ENCODE assay signal across 1 cellular context in the genomic region with DNA sequence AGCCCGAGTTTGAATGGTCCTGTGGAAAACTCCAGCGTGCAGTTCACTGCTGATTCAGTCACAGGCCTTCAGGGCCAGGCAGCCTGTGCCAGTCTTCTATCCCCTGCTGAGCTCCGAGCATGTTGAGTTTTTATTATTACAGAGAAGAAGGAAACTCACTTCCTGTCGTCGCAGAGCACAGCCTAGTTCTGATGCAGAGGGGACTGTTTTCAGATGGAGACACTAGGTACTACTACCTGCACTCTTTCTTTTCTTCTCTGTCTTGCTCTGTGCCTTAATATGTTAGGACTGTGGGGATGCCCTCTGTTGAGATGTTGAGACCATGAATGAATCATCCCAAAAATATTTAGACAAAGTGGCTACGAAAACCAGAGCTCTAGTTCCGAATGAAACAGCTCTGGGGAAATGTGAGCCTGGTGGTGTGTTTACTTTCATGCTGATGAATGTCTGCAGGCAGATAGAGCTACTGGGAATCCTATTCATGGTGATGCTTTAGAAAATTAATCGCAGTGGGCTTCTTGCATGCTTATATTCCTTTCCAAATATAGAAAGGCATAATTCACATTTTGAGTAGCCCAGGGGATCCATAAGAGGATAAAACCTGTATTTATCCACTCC.
TF ChIP-seq lines count a peak whose summit lies in the region.

No MANE protein-coding gene starts in this region.

TF ChIP-seq in HEK293, 187 proteins besides CTCF, POLR2A, EP300 and RAD21 (continued from another document and continues in another):
- TF ChIP-seq, protein P1, sequence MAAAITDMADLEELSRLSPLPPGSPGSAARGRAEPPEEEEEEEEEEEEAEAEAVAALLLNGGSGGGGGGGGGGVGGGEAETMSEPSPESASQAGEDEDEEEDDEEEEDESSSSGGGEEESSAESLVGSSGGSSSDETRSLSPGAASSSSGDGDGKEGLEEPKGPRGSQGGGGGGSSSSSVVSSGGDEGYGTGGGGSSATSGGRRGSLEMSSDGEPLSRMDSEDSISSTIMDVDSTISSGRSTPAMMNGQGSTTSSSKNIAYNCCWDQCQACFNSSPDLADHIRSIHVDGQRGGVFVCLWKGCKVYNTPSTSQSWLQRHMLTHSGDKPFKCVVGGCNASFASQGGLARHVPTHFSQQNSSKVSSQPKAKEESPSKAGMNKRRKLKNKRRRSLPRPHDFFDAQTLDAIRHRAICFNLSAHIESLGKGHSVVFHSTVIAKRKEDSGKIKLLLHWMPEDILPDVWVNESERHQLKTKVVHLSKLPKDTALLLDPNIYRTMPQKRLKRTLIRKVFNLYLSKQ (tag by site-specific recombination; IDR thresholded peaks at IDR 0.05; ENCODE audit: borderline replicate concordance), result no peak
- TF ChIP-seq, protein P2, sequence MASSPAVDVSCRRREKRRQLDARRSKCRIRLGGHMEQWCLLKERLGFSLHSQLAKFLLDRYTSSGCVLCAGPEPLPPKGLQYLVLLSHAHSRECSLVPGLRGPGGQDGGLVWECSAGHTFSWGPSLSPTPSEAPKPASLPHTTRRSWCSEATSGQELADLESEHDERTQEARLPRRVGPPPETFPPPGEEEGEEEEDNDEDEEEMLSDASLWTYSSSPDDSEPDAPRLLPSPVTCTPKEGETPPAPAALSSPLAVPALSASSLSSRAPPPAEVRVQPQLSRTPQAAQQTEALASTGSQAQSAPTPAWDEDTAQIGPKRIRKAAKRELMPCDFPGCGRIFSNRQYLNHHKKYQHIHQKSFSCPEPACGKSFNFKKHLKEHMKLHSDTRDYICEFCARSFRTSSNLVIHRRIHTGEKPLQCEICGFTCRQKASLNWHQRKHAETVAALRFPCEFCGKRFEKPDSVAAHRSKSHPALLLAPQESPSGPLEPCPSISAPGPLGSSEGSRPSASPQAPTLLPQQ (tag by site-specific recombination; IDR thresholded peaks at IDR 0.05), result no peak
- TF ChIP-seq SCRT2 (tag by site-specific recombination; IDR thresholded peaks at IDR 0.05) (no peak), ZNF350 (tag by site-specific recombination; IDR thresholded peaks at IDR 0.05) (no peak), IKZF3 (tag by site-specific recombination; IDR thresholded peaks at IDR 0.05) (no peak), ZSCAN30 (tag by site-specific recombination; IDR thresholded peaks at IDR 0.05) (no peak), ZNF585B (tag by site-specific recombination; IDR thresholded peaks at IDR 0.05) (no peak), ZBTB8A (tag by site-specific recombination; IDR thresholded peaks at IDR 0.05) (no peak), ZNF416 (tag by site-specific recombination; IDR thresholded peaks at IDR 0.05) (no peak), ZNF335 (tag by site-specific recombination; conservative IDR thresholded peaks at IDR 0.05) (0 out of 2 replicates have a peak, but pooled peaks have one; percentile 25), ZNF792 (tag by site-specific recombination; IDR thresholded peaks at IDR 0.05) (no peak), GLI4 (tag by site-specific recombination; IDR thresholded peaks at IDR 0.05) (no peak), ZXDB (tag by site-specific recombination; IDR thresholded peaks at IDR 0.05) (no peak), GLI2 (tag by site-specific recombination; IDR thresholded peaks at IDR 0.05; ENCODE audit: borderline replicate concordance, low read depth) (peak; percentile 66), ZNF555 (tag by site-specific recombination; conservative IDR thresholded peaks at IDR 0.05) (no peak), ZNF654 (tag by site-specific recombination; IDR thresholded peaks at IDR 0.05; ENCODE audit: low read depth) (no peak), KLF7 (tag by site-specific recombination; IDR thresholded peaks at IDR 0.05; ENCODE audit: borderline replicate concordance) (no peak), SP7 (tag by site-specific recombination; IDR thresholded peaks at IDR 0.05) (peak; percentile 92), ZNF677 (tag by site-specific recombination; IDR thresholded peaks at IDR 0.05) (no peak), KLF10 (tag by site-specific recombination; IDR thresholded peaks at IDR 0.05) (no peak), ZNF394 (tag by site-specific recombination; IDR thresholded peaks at IDR 0.05; ENCODE audit: borderline replicate concordance) (no peak), ZNF391 (tag by site-specific recombination; IDR thresholded peaks at IDR 0.05; ENCODE audit: borderline replicate concordance, low read depth) (no peak), ZNF433 (tag by site-specific recombination; IDR thresholded peaks at IDR 0.05; ENCODE audit: low read depth) (no peak), FEZF1 (tag by site-specific recombination; IDR thresholded peaks at IDR 0.05) (0 out of 2 replicates have a peak, but pooled peaks have one; percentile 16), ZNF624 (tag by site-specific recombination; IDR thresholded peaks at IDR 0.05) (no peak), ZNF623 (tag by site-specific recombination; IDR thresholded peaks at IDR 0.05) (no peak), ZNF202 (tag by site-specific recombination; IDR thresholded peaks at IDR 0.05; ENCODE audit: borderline replicate concordance) (no peak), ZNF157 (tag by site-specific recombination; IDR thresholded peaks at IDR 0.05) (no peak), ZNF23 (tag by site-specific recombination; IDR thresholded peaks at IDR 0.05; ENCODE audit: borderline replicate concordance) (no peak), ZNF10 (tag by site-specific recombination; IDR thresholded peaks at IDR 0.05) (peak; percentile 95), ZNF133 (tag by site-specific recombination; IDR thresholded peaks at IDR 0.05) (no peak), ZNF2 (tag by site-specific recombination; IDR thresholded peaks at IDR 0.05) (0 out of 2 replicates have a peak, but pooled peaks have one; percentile 16), ZIC2 (tag by site-specific recombination; IDR thresholded peaks at IDR 0.05) (no peak; the same call in 1 of the 2 replicates), ZNF37A (tag by site-specific recombination; IDR thresholded peaks at IDR 0.05) (no peak), GLIS2 (tag by site-specific recombination; IDR thresholded peaks at IDR 0.05) (no peak), ZNF366 (tag by site-specific recombination; conservative IDR thresholded peaks at IDR 0.05) (0 out of 2 replicates have a peak, but pooled peaks have one; percentile 20), YY1 (tag by site-specific recombination; IDR thresholded peaks at IDR 0.05) (no peak), ZNF571 (tag by site-specific recombination; IDR thresholded peaks at IDR 0.05) (no peak), ZBTB20 (tag by site-specific recombination; IDR thresholded peaks at IDR 0.05) (peak; percentile 25; the same call in 1 of the 2 replicates)
- TF ChIP-seq, protein P3, sequence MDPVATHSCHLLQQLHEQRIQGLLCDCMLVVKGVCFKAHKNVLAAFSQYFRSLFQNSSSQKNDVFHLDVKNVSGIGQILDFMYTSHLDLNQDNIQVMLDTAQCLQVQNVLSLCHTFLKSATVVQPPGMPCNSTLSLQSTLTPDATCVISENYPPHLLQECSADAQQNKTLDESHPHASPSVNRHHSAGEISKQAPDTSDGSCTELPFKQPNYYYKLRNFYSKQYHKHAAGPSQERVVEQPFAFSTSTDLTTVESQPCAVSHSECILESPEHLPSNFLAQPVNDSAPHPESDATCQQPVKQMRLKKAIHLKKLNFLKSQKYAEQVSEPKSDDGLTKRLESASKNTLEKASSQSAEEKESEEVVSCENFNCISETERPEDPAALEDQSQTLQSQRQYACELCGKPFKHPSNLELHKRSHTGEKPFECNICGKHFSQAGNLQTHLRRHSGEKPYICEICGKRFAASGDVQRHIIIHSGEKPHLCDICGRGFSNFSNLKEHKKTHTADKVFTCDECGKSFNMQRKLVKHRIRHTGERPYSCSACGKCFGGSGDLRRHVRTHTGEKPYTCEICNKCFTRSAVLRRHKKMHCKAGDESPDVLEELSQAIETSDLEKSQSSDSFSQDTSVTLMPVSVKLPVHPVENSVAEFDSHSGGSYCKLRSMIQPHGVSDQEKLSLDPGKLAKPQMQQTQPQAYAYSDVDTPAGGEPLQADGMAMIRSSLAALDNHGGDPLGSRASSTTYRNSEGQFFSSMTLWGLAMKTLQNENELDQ (tag by site-specific recombination; IDR thresholded peaks at IDR 0.05; ENCODE audit: low read depth), result no peak
- TF ChIP-seq, protein P4, sequence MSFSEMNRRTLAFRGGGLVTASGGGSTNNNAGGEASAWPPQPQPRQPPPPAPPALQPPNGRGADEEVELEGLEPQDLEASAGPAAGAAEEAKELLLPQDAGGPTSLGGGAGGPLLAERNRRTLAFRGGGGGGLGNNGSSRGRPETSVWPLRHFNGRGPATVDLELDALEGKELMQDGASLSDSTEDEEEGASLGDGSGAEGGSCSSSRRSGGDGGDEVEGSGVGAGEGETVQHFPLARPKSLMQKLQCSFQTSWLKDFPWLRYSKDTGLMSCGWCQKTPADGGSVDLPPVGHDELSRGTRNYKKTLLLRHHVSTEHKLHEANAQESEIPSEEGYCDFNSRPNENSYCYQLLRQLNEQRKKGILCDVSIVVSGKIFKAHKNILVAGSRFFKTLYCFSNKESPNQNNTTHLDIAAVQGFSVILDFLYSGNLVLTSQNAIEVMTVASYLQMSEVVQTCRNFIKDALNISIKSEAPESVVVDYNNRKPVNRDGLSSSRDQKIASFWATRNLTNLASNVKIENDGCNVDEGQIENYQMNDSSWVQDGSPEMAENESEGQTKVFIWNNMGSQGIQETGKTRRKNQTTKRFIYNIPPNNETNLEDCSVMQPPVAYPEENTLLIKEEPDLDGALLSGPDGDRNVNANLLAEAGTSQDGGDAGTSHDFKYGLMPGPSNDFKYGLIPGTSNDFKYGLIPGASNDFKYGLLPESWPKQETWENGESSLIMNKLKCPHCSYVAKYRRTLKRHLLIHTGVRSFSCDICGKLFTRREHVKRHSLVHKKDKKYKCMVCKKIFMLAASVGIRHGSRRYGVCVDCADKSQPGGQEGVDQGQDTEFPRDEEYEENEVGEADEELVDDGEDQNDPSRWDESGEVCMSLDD (tag by site-specific recombination; IDR thresholded peaks at IDR 0.05), result no peak
- TF ChIP-seq, protein P5, sequence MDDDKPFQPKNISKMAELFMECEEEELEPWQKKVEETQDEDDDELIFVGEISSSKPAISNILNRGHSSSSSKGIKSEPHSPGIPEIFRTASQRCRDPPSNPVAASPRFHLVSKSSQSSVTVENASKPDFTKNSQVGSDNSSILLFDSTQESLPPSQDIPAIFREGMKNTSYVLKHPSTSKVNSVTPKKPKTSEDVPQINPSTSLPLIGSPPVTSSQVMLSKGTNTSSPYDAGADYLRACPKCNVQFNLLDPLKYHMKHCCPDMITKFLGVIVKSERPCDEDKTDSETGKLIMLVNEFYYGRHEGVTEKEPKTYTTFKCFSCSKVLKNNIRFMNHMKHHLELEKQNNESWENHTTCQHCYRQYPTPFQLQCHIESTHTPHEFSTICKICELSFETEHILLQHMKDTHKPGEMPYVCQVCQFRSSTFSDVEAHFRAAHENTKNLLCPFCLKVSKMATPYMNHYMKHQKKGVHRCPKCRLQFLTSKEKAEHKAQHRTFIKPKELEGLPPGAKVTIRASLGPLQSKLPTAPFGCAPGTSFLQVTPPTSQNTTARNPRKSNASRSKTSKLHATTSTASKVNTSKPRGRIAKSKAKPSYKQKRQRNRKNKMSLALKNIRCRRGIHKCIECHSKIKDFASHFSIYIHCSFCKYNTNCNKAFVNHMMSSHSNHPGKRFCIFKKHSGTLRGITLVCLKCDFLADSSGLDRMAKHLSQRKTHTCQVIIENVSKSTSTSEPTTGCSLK (tag by site-specific recombination; IDR thresholded peaks at IDR 0.05), result no peak
- TF ChIP-seq, protein P6, sequence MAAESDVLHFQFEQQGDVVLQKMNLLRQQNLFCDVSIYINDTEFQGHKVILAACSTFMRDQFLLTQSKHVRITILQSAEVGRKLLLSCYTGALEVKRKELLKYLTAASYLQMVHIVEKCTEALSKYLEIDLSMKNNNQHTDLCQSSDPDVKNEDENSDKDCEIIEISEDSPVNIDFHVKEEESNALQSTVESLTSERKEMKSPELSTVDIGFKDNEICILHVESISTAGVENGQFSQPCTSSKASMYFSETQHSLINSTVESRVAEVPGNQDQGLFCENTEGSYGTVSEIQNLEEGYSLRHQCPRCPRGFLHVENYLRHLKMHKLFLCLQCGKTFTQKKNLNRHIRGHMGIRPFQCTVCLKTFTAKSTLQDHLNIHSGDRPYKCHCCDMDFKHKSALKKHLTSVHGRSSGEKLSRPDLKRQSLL (tag by site-specific recombination; IDR thresholded peaks at IDR 0.05), result peak; percentile 79
- TF ChIP-seq, protein P7, sequence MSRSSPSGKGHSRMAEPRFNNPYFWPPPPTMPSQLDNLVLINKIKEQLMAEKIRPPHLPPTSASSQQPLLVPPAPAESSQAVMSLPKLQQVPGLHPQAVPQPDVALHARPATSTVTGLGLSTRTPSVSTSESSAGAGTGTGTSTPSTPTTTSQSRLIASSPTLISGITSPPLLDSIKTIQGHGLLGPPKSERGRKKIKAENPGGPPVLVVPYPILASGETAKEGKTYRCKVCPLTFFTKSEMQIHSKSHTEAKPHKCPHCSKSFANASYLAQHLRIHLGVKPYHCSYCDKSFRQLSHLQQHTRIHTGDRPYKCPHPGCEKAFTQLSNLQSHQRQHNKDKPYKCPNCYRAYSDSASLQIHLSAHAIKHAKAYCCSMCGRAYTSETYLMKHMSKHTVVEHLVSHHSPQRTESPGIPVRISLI (tag by site-specific recombination; IDR thresholded peaks at IDR 0.05), result no peak
- TF ChIP-seq, protein P8, sequence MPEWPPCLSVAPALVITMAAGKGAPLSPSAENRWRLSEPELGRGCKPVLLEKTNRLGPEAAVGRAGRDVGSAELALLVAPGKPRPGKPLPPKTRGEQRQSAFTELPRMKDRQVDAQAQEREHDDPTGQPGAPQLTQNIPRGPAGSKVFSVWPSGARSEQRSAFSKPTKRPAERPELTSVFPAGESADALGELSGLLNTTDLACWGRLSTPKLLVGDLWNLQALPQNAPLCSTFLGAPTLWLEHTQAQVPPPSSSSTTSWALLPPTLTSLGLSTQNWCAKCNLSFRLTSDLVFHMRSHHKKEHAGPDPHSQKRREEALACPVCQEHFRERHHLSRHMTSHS (tag by site-specific recombination; IDR thresholded peaks at IDR 0.05), result no peak
- TF ChIP-seq, protein P9, sequence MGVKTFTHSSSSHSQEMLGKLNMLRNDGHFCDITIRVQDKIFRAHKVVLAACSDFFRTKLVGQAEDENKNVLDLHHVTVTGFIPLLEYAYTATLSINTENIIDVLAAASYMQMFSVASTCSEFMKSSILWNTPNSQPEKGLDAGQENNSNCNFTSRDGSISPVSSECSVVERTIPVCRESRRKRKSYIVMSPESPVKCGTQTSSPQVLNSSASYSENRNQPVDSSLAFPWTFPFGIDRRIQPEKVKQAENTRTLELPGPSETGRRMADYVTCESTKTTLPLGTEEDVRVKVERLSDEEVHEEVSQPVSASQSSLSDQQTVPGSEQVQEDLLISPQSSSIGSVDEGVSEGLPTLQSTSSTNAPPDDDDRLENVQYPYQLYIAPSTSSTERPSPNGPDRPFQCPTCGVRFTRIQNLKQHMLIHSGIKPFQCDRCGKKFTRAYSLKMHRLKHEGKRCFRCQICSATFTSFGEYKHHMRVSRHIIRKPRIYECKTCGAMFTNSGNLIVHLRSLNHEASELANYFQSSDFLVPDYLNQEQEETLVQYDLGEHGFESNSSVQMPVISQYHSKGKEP (tag by site-specific recombination; IDR thresholded peaks at IDR 0.05), result peak; percentile 73
- TF ChIP-seq, protein P10, sequence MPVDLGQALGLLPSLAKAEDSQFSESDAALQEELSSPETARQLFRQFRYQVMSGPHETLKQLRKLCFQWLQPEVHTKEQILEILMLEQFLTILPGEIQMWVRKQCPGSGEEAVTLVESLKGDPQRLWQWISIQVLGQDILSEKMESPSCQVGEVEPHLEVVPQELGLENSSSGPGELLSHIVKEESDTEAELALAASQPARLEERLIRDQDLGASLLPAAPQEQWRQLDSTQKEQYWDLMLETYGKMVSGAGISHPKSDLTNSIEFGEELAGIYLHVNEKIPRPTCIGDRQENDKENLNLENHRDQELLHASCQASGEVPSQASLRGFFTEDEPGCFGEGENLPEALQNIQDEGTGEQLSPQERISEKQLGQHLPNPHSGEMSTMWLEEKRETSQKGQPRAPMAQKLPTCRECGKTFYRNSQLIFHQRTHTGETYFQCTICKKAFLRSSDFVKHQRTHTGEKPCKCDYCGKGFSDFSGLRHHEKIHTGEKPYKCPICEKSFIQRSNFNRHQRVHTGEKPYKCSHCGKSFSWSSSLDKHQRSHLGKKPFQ (tag by site-specific recombination; IDR thresholded peaks at IDR 0.05), result no peak
